Comparison of ENCODE assay signal across 12 cellular contexts in genomic region chr2:241817821-241818215, GRCh38. TPM values are rescaled to one million over a fixed set of nuclear protein-coding genes. Genes with fewer than 3 reads are reported as not detected.
DNase-seq lines count a peak whose midpoint lies in the region; ATAC-seq, FAIRE-seq and TF ChIP-seq lines count a peak whose summit lies in the region.
"Not testable (repeated sequence)": the region's sequence is repeated elsewhere in the genome, so short reads cannot be mapped to it uniquely, and the experiment has no call there.
"Had no signal": no experiment of that assay in that cellular context is flagged by ENCODE, and none has a peak within 500 bp of the region (broad histone marks: within the 10 kb centered on the region; RNA-seq: fewer than 3 reads in every experiment).

No MANE protein-coding gene starts in this region.

- not testable (repeated sequence) for H3K9me1 ChIP-seq in endothelial cell of umbilical vein (replicated peaks; ENCODE audit: control insufficient read depth, extremely low read depth, insufficient read depth, low read length)

- TF ChIP-seq CTCF in CD4-positive, alpha-beta T cell (IDR thresholded peaks at IDR 0.05); endothelial cell of umbilical vein (IDR thresholded peaks at IDR 0.05; ENCODE audit: extremely low read depth in 1 of 2, insufficient read depth in 1 of 2, low read depth in 1 of 2, low read length in 2 of 2); nephron (IDR thresholded peaks at IDR 0.05; ENCODE audit: unreplicated experiment in 3 of 3); upper lobe of left lung (IDR thresholded peaks at IDR 0.05): not testable (repeated sequence)

- not testable (repeated sequence) for H3K27ac ChIP-seq in CD4-positive, alpha-beta T cell (ENCODE audit: low read depth, low read length); endothelial cell of umbilical vein (ENCODE audit: insufficient read depth, low read depth, low read length); upper lobe of left lung

- intact Hi-C loops in CD4-positive, alpha-beta T cell (cut with DNase I, micrococcal nuclease), result loop anchor here in 1 of 2 experiments (10.0 kb wide), 1 partner anchor 47 kb away; the partner anchor contains the start of gene RTP5
- intact Hi-C loops in endothelial cell of umbilical vein (cut with micrococcal nuclease), result not testable (repeated sequence)

- not testable (repeated sequence) for H3K9me3 ChIP-seq in CD4-positive, alpha-beta T cell (ENCODE audit: control insufficient read depth, low read length); T-helper 17 cell (ENCODE audit: control insufficient read depth, low read length, poor library complexity, severe bottlenecking); endothelial cell of umbilical vein (replicated peaks; ENCODE audit: control insufficient read depth, insufficient read depth, low read length); upper lobe of left lung

- not testable (repeated sequence) for H4K20me1 ChIP-seq in endothelial cell of umbilical vein (replicated peaks; ENCODE audit: control insufficient read depth, extremely low read depth, insufficient read depth, low read length)

- H3K4me3 Mint-ChIP-seq in CD4-positive, alpha-beta T cell; activated naive CD4-positive, alpha-beta T cell treated with anti-CD3 and anti-CD28 coated beads, Interleukin-2, amount 50 U/mL, for 24 hours; memory B cell; nephron: not testable (repeated sequence)
- peak overlapping the region; percentile 73 for H3K4me3 Mint-ChIP-seq in T-helper 17 cell
- peak overlapping the region; percentile 62 for H3K4me3 Mint-ChIP-seq in stimulated activated effector memory CD8-positive, alpha-beta T cell treated with anti-CD3 and anti-CD28 coated beads, Interleukin-12 subunit alpha, Interleukin-12 subunit beta, amount 100 ng/mL, for 72 hours

- not testable (repeated sequence) for H3K36me3 Mint-ChIP-seq in CD4-positive, alpha-beta T cell (ENCODE audit: low read depth); T-helper 17 cell (ENCODE audit: low read depth); activated naive CD4-positive, alpha-beta T cell treated with anti-CD3 and anti-CD28 coated beads, Interleukin-2, amount 50 U/mL, for 24 hours; memory B cell; nephron (ENCODE audit: low read depth); stimulated activated effector memory CD8-positive, alpha-beta T cell treated with anti-CD3 and anti-CD28 coated beads, Interleukin-12 subunit alpha, Interleukin-12 subunit beta, amount 100 ng/mL, for 72 hours

- TF ChIP-seq POLR2A in endothelial cell of umbilical vein (IDR thresholded peaks at IDR 0.05; ENCODE audit: low read depth, low read length); upper lobe of left lung (IDR thresholded peaks at IDR 0.05): not testable (repeated sequence)

- not testable (repeated sequence) for H3K27me3 ChIP-seq in CD4-positive, alpha-beta T cell (ENCODE audit: control insufficient read depth, insufficient read depth, low read length); endothelial cell of umbilical vein (ENCODE audit: control insufficient read depth in 2 of 2, insufficient read depth in 2 of 2, low read length in 2 of 2); upper lobe of left lung

- POLR2A ChIA-PET in CD4-positive, alpha-beta T cell (lab: Charles Lee); endothelial cell of umbilical vein (lab: Charles Lee): not testable (repeated sequence)

- dilution Hi-C loops in endothelial cell of umbilical vein (cut with MboI; ENCODE audit: extremely low pct_ligation_motif_present, low sequenced_read_pairs), result not testable (repeated sequence)

- TF ChIP-seq EP300 in upper lobe of left lung (IDR thresholded peaks at IDR 0.05), result not testable (repeated sequence)

- peak overlapping the region; percentile 69 for H2AFZ ChIP-seq in endothelial cell of umbilical vein (ENCODE audit: low read depth, low read length)

- not testable (repeated sequence) for H3K27me3 Mint-ChIP-seq in CD4-positive, alpha-beta T cell; T-helper 17 cell; activated naive CD4-positive, alpha-beta T cell treated with anti-CD3 and anti-CD28 coated beads, Interleukin-2, amount 50 U/mL, for 24 hours; nephron (ENCODE audit: low read depth)
- peaks cover 22% of the 10 kb centered on the region for H3K27me3 Mint-ChIP-seq in memory B cell

- not testable (repeated sequence) for H3K4me2 ChIP-seq in endothelial cell of umbilical vein (ENCODE audit: insufficient read depth, low read length)

- H3K36me3 ChIP-seq in endothelial cell of umbilical vein (ENCODE audit: control insufficient read depth in 2 of 2, extremely low read depth in 1 of 2, insufficient read depth in 2 of 2, low read length in 2 of 2); upper lobe of left lung: not testable (repeated sequence)

- not testable (repeated sequence) for BruUV-seq in endothelial cell of umbilical vein (replicated peaks; lab: Mats Ljungman, UMichigan)

- CTCF ChIA-PET in CD4-positive, alpha-beta T cell (lab: Charles Lee); endothelial cell of umbilical vein (lab: Charles Lee): not testable (repeated sequence)

- not testable (repeated sequence) for H3K4me1 Mint-ChIP-seq in CD4-positive, alpha-beta T cell (ENCODE audit: low read depth); nephron
- H3K4me1 Mint-ChIP-seq in T-helper 17 cell (peaks cover 12% of the 10 kb centered on the region), memory B cell (peaks cover 16% of the 10 kb centered on the region)
- H3K4me1 Mint-ChIP-seq in activated naive CD4-positive, alpha-beta T cell treated with anti-CD3 and anti-CD28 coated beads, Interleukin-2, amount 50 U/mL, for 24 hours, result peaks cover 12% of the 10 kb centered on the region
- peaks cover 32% of the 10 kb centered on the region for H3K4me1 Mint-ChIP-seq in stimulated activated effector memory CD8-positive, alpha-beta T cell treated with anti-CD3 and anti-CD28 coated beads, Interleukin-12 subunit alpha, Interleukin-12 subunit beta, amount 100 ng/mL, for 72 hours

- not testable (repeated sequence) for H3K4me1 ChIP-seq in endothelial cell of umbilical vein (ENCODE audit: control insufficient read depth, extremely low read depth, insufficient read depth, low read length)
- H3K4me1 ChIP-seq in upper lobe of left lung, result peaks cover 0 to 20% (median 4%) of the 10 kb centered on the region in 4 donors

- H3K79me2 ChIP-seq in endothelial cell of umbilical vein (ENCODE audit: control insufficient read depth, insufficient read depth, low read length), result not testable (repeated sequence)

- 77 to 90% methylated on average over 10 of the region's 10 CpGs for WGBS in upper lobe of left lung, 2 donors

- not testable (repeated sequence) for DNase-seq in CD4-positive, alpha-beta T cell; T-helper 17 cell; endothelial cell of umbilical vein (ENCODE audit: low read depth, low spot score); stimulated activated effector memory CD8-positive, alpha-beta T cell treated with anti-CD3 and anti-CD28 coated beads, Interleukin-12 subunit alpha, Interleukin-12 subunit beta, amount 100 ng/mL, for 72 hours (ENCODE audit: low spot score in 2 of 2)
- DNase-seq in memory B cell (ENCODE audit: low spot score in 2 of 2), result peak in 1 of 2 donors; percentile 3
- peak; percentile 7 to 44 for DNase-seq in upper lobe of left lung

- ATAC-seq in CD4-positive, alpha-beta T cell (ENCODE audit: poor library complexity); T-helper 17 cell; memory B cell (ENCODE audit: low read depth); stimulated activated effector memory CD8-positive, alpha-beta T cell treated with anti-CD3 and anti-CD28 coated beads, Interleukin-12 subunit alpha, Interleukin-12 subunit beta, amount 100 ng/mL, for 72 hours; upper lobe of left lung (ENCODE audit: low FRiP score in 2 of 2): not testable (repeated sequence)

- H3K27ac Mint-ChIP-seq in CD4-positive, alpha-beta T cell, result peak overlapping the region; percentile 44
- H3K27ac Mint-ChIP-seq in T-helper 17 cell (peak overlapping the region; percentile 88), memory B cell (peak overlapping the region; percentile 45), nephron (peak overlapping the region in 2 of 3 experiments; percentile 39 to 46)
- H3K27ac Mint-ChIP-seq in activated naive CD4-positive, alpha-beta T cell treated with anti-CD3 and anti-CD28 coated beads, Interleukin-2, amount 50 U/mL, for 24 hours, result peak overlapping the region; percentile 12
- H3K27ac Mint-ChIP-seq in stimulated activated effector memory CD8-positive, alpha-beta T cell treated with anti-CD3 and anti-CD28 coated beads, Interleukin-12 subunit alpha, Interleukin-12 subunit beta, amount 100 ng/mL, for 72 hours, result peak overlapping the region; percentile 88

- not testable (repeated sequence) for H3K9me3 Mint-ChIP-seq in CD4-positive, alpha-beta T cell; activated naive CD4-positive, alpha-beta T cell treated with anti-CD3 and anti-CD28 coated beads, Interleukin-2, amount 50 U/mL, for 24 hours; memory B cell; nephron; stimulated activated effector memory CD8-positive, alpha-beta T cell treated with anti-CD3 and anti-CD28 coated beads, Interleukin-12 subunit alpha, Interleukin-12 subunit beta, amount 100 ng/mL, for 72 hours

- not testable (repeated sequence) for H3K9ac ChIP-seq in endothelial cell of umbilical vein (replicated peaks; ENCODE audit: extremely low read depth, insufficient read depth, low read length)

- FAIRE-seq in endothelial cell of umbilical vein (lab: Jason Lieb, UNC), result not testable (repeated sequence)

- not testable (repeated sequence) for H3K4me3 ChIP-seq in endothelial cell of umbilical vein (replicated peaks in 1 of 3; ENCODE audit: insufficient read depth in 1 of 3, low read depth in 1 of 3, low read length in 3 of 3); upper lobe of left lung

RNA-seq across cellular contexts. Expression of gene NEU4, which starts 8.8 kb away (rescaled TPM):
- total RNA-seq in CD4-positive, alpha-beta T cell, result 1 to 10 TPM; 4.3 to 6.8 TPM
- total RNA-seq in T-helper 17 cell (1 to 10 TPM; 4.1 to 9.4 TPM), endothelial cell of umbilical vein (not detected in 2 replicates), upper lobe of left lung (1 to 10 TPM in 1 of 6 donors, not detected in 5; 2.9 TPM)
- polyA plus RNA-seq in endothelial cell of umbilical vein, result not detected in 2 replicates
- polyA plus RNA-seq in endothelial cell of umbilical vein (2011; cell fraction: cytosol; rRNA removed), result not detected in 2 replicates
- not detected in 2 replicates for polyA plus RNA-seq in endothelial cell of umbilical vein (2011; cell fraction: nucleus; rRNA removed)
- polyA plus RNA-seq in endothelial cell of umbilical vein (2012), result not detected in 2 replicates
- polyA minus RNA-seq in endothelial cell of umbilical vein, result not detected in 2 replicates
- polyA minus RNA-seq in endothelial cell of umbilical vein (2011; cell fraction: cytosol; rRNA and poly(A)+ RNA removed), result not detected
- not detected in 2 replicates for polyA minus RNA-seq in endothelial cell of umbilical vein (2011; cell fraction: nucleus; rRNA and poly(A)+ RNA removed)
- total RNA-seq: GM23248, H4 had no signal
- polyA plus RNA-seq: BJ, GM23248 had no signal

RNA-seq across cellular contexts. Expression of gene PDCD1, which starts 40.9 kb away (rescaled TPM):
- 10 to 100 TPM in 1 of 2 experiments, 1 to 10 TPM in 1; 9.5 to 11.4 TPM for total RNA-seq in CD4-positive, alpha-beta T cell
- total RNA-seq in T-helper 17 cell, result 10 to 100 TPM in 1 of 2 donors, 1 to 10 TPM in 1; 8.1 to 10.4 TPM
- not detected in 2 replicates for total RNA-seq in endothelial cell of umbilical vein
- polyA plus RNA-seq in endothelial cell of umbilical vein, result not detected in 2 replicates
- not detected in 2 replicates for polyA plus RNA-seq in endothelial cell of umbilical vein (2011; cell fraction: cytosol; rRNA removed)
- not detected in 2 replicates for polyA plus RNA-seq in endothelial cell of umbilical vein (2011; cell fraction: nucleus; rRNA removed)
- not detected in 2 replicates for polyA plus RNA-seq in endothelial cell of umbilical vein (2012)
- not detected in 2 replicates for polyA minus RNA-seq in endothelial cell of umbilical vein
- polyA minus RNA-seq in endothelial cell of umbilical vein (2011; cell fraction: cytosol; rRNA and poly(A)+ RNA removed), result not detected
- polyA minus RNA-seq in endothelial cell of umbilical vein (2011; cell fraction: nucleus; rRNA and poly(A)+ RNA removed), result not detected in 2 replicates
- 1 to 10 TPM in 2 of 6 donors, under 1 TPM in 3, not detected in 1; 0.49 to 4.2 (median 0.91) TPM for total RNA-seq in upper lobe of left lung
- total RNA-seq: Caco-2, GM23248, H4 had no signal
- polyA plus RNA-seq: BJ, GM23248 had no signal

RNA-seq across cellular contexts. Expression of gene GAL3ST2, which starts 41.2 kb away (rescaled TPM):
- 1 to 10 TPM; 1.5 to 1.9 TPM for total RNA-seq in CD4-positive, alpha-beta T cell
- total RNA-seq in T-helper 17 cell, result 1 to 10 TPM; 2.2 to 2.4 TPM
- total RNA-seq in endothelial cell of umbilical vein, result 0.23 TPM in 1 of 2 replicates, not detected in the other
- not detected in 2 replicates for polyA plus RNA-seq in endothelial cell of umbilical vein
- polyA plus RNA-seq in endothelial cell of umbilical vein (2011; cell fraction: cytosol; rRNA removed), result not detected in 2 replicates
- polyA plus RNA-seq in endothelial cell of umbilical vein (2011; cell fraction: nucleus; rRNA removed), result not detected in 2 replicates
- polyA plus RNA-seq in endothelial cell of umbilical vein (2012), result 0.19 and 0.20 TPM in 2 replicates
- not detected in 2 replicates for polyA minus RNA-seq in endothelial cell of umbilical vein
- polyA minus RNA-seq in endothelial cell of umbilical vein (2011; cell fraction: cytosol; rRNA and poly(A)+ RNA removed), result not detected
- not detected in 2 replicates for polyA minus RNA-seq in endothelial cell of umbilical vein (2011; cell fraction: nucleus; rRNA and poly(A)+ RNA removed)
- 1 to 10 TPM in 1 of 6 donors, under 1 TPM in 2, not detected in 3; 0.59 to 2.1 (median 0.91) TPM for total RNA-seq in upper lobe of left lung
- total RNA-seq: GM23248, H4 had no signal
- polyA plus RNA-seq: BJ, GM23248 had no signal

RNA-seq across cellular contexts. Expression of gene RTP5, which starts 51.7 kb away (rescaled TPM):
- under 1 TPM; 0.30 to 0.36 TPM for total RNA-seq in CD4-positive, alpha-beta T cell
- total RNA-seq in T-helper 17 cell, result under 1 TPM in 1 of 2 donors, not detected in 1; 0.12 TPM
- not detected in 2 replicates for total RNA-seq in endothelial cell of umbilical vein
- polyA plus RNA-seq in endothelial cell of umbilical vein, result not detected in 2 replicates
- not detected in 2 replicates for polyA plus RNA-seq in endothelial cell of umbilical vein (2011; cell fraction: cytosol; rRNA removed)
- not detected in 2 replicates for polyA plus RNA-seq in endothelial cell of umbilical vein (2011; cell fraction: nucleus; rRNA removed)
- polyA plus RNA-seq in endothelial cell of umbilical vein (2012), result not detected in 2 replicates
- not detected in 2 replicates for polyA minus RNA-seq in endothelial cell of umbilical vein
- polyA minus RNA-seq in endothelial cell of umbilical vein (2011; cell fraction: cytosol; rRNA and poly(A)+ RNA removed), result not detected
- polyA minus RNA-seq in endothelial cell of umbilical vein (2011; cell fraction: nucleus; rRNA and poly(A)+ RNA removed), result not detected in 2 replicates
- total RNA-seq in upper lobe of left lung, result 1 to 10 TPM in 2 of 6 donors, under 1 TPM in 3, not detected in 1; 0.14 to 2.1 (median 0.69) TPM
- total RNA-seq: Caco-2, GM23248, H4 had no signal
- polyA plus RNA-seq: BJ, GM23248 had no signal

Comparison
In these comparisons a context has a peak if more than half of its experiments do, and no peak if none do; other contexts are left out.
1. H3K27ac Mint-ChIP-seq: peak in every context shown above with its lines; median percentile 88 in T-helper 17 cell; 88 in stimulated activated effector memory CD8-positive, alpha-beta T cell treated with anti-CD3 and anti-CD28 coated beads, Interleukin-12 subunit alpha, Interleukin-12 subunit beta, amount 100 ng/mL, for 72 hours; 45 in memory B cell; 44 in CD4-positive, alpha-beta T cell; 42 in nephron; 12 in activated naive CD4-positive, alpha-beta T cell treated with anti-CD3 and anti-CD28 coated beads, Interleukin-2, amount 50 U/mL, for 24 hours.